Comparison of ENCODE assay signal across 3 cellular contexts in genomic region chr4:31039382-31039781, GRCh38.
TF ChIP-seq lines count a peak whose summit lies in the region.

No MANE protein-coding gene starts in this region.

TF ChIP-seq in HCT116, 20 proteins besides CTCF, POLR2A, EP300 and RAD21 (continued from another document):
- TF ChIP-seq ATF3 (IDR thresholded peaks at IDR 0.05): no peak

TF ChIP-seq in WTC11, 78 proteins besides CTCF, POLR2A, EP300 and RAD21:
- no peak for TF ChIP-seq FOXP4 (CRISPR knock-in tag; IDR thresholded peaks at IDR 0.05)
- peak; percentile 83; the same call in 1 of the 2 replicates for TF ChIP-seq ZNF121 (CRISPR knock-in tag; IDR thresholded peaks at IDR 0.05)

TF ChIP-seq in SK-N-SH, 30 proteins besides CTCF, POLR2A, EP300 and RAD21 (continued from another document):
- TF ChIP-seq REST (IDR thresholded peaks at IDR 0.05; ENCODE audit: low read depth, low read length) (no peak), SIN3A (IDR thresholded peaks at IDR 0.05; ENCODE audit: borderline replicate concordance, low read depth, low read length) (no peak), PBX3 (IDR thresholded peaks at IDR 0.05) (no peak), ELF1 (IDR thresholded peaks at IDR 0.05) (no peak), MAX (IDR thresholded peaks at IDR 0.05; ENCODE audit: low read depth) (no peak), EZH2phosphoT487 (IDR thresholded peaks at IDR 0.05; ENCODE audit: borderline replicate concordance, low read depth) (no peak), YY1 (IDR thresholded peaks at IDR 0.05; ENCODE audit: low read depth) (no peak)
